ENCODE assay signal across 30 cellular contexts in the genomic region with DNA sequence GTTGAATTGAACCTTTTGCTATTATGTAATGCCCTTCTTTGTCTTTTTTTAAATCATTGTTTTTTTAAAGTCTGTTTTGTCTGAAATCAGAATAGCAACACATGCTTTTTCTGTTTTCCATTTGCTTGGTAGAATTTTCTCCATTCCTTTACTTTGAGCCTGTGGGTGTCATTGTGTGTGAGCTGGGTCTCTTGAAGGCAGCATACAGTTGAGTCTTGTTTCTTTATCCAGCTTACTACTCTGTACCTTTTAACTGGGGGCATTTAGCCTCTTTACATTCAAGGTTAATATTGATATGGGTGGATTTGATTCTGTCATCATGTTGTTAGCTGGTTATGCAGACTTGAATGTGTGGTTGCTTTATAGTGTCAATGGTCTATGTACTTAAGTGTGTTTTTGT.
A peak's percentile ranks its signal among the peaks of the same experiment; 100 is the strongest.
DNase-seq lines count a peak whose midpoint lies in the region; ATAC-seq, FAIRE-seq and TF ChIP-seq lines count a peak whose summit lies in the region.
"Had no signal": no experiment of that assay in that cellular context is flagged by ENCODE, and none has a peak within 500 bp of the region (broad histone marks: within the 10 kb centered on the region; RNA-seq: fewer than 3 reads in every experiment).

No MANE protein-coding gene starts in this region.

- POLR2A ChIA-PET in A549 (lab: Yijun Ruan, JAX): no interaction called here
- POLR2A ChIA-PET in HEK293 (lab: Yijun Ruan, JAX): no interaction called here

- TF ChIP-seq EP300 in A549 (IDR thresholded peaks at IDR 0.05): no peak

- H3K27ac ChIP-seq in A549 (no peak overlapping the region), HEK293 (ENCODE audit: extremely low read depth, low read depth, low read length) (no peak overlapping the region)
- H3K27ac ChIP-seq: 22Rv1; BLaER1; BLaER1 treated with 17β-estradiol and CSF1 and Interleukin-3, amounts not matched to agents 10 nM and 100 nM; C4-2B had no signal

- peak; percentile 61 for FAIRE-seq in A549 (lab: Jason Lieb, UNC)
- FAIRE-seq: A204.1, D721Med had no signal

- TF ChIP-seq RAD21 in A549 (conservative IDR thresholded peaks at IDR 0.05 in 1 of 2, IDR thresholded peaks at IDR 0.05 in 1 of 2): no peak

- intact Hi-C loops in posterior vena cava (cut with DNase I): loop anchor here in 1 of 2 donors (2.0 kb wide), 1 partner anchor 28 kb away; no protein-coding TSS in a partner anchor

- no peaks in the 10 kb centered on the region for H3K4me1 ChIP-seq in A549
- no peaks in the 10 kb centered on the region for H3K4me1 ChIP-seq in HEK293 (ENCODE audit: control insufficient read depth, insufficient read depth, low read length)
- H3K4me1 ChIP-seq: BE2C; BLaER1; BLaER1 treated with 17β-estradiol and CSF1 and Interleukin-3, amounts not matched to agents 10 nM and 100 nM; Caco-2 had no signal

- H3K36me3 ChIP-seq in HEK293 (ENCODE audit: control insufficient read depth in 2 of 2, insufficient read depth in 1 of 2, low read length in 2 of 2): no peaks in the 10 kb centered on the region
- H3K36me3 ChIP-seq: BE2C; BLaER1; BLaER1 treated with 17β-estradiol and CSF1 and Interleukin-3, amounts not matched to agents 10 nM and 100 nM had no signal

- no peak for DNase-seq in A549 (ENCODE audit: low read depth in 1 of 2, low spot score in 1 of 2)
- DNase-seq in posterior vena cava (ENCODE audit: low spot score): no peak
- no peak for DNase-seq in dedifferentiated amniotic fluid mesenchymal stem cell (ENCODE audit: extremely low spot score)
- DNase-seq: 8988T; ACHN; AML-193; BE2C; C1 segment of cervical spinal cord; Caco-2; Calu3; CD4-positive, alpha-beta memory T cell; CD4-positive, alpha-beta T cell; CD4-positive, CD25-positive, alpha-beta regulatory T cell; CD8-positive, alpha-beta memory T cell; CD8-positive, alpha-beta T cell; COR-L47; DMS 273 treated with DMSO at 0.1 percent for 48 hours; DMS153; DMS53; DMS79; DMS79 treated with DMSO at 0.1 percent for 48 hours; DND-41; EL had no signal

- CTCF ChIA-PET in A549 (lab: Yijun Ruan, JAX): interaction anchor here (0.5 to 0.6 kb wide), 2 partner anchors 79 to 1192 kb away, joined by 3 read pairs; no protein-coding TSS in a partner anchor
- CTCF ChIA-PET in HEK293 (lab: Yijun Ruan, JAX): no interaction called here

- TF ChIP-seq POLR2A in A549 (IDR thresholded peaks at IDR 0.05; ENCODE audit: low read length): no peak

- no peak for ATAC-seq in A549
- ATAC-seq: CD8-positive, alpha-beta T cell had no signal

- peaks cover 20% of the 10 kb centered on the region for H3K9me3 ChIP-seq in A549
- no peaks in the 10 kb centered on the region for H3K9me3 ChIP-seq in HEK293 (ENCODE audit: control insufficient read depth, insufficient read depth, low read depth, low read length)
- H3K9me3 ChIP-seq: BE2C, Caco-2 had no signal

- H3K4me2 ChIP-seq in A549: no peak overlapping the region
- H3K4me2 ChIP-seq: BLaER1; BLaER1 treated with 17β-estradiol and CSF1 and Interleukin-3, amounts not matched to agents 10 nM and 100 nM had no signal

- H3K4me3 ChIP-seq in A549 (no peak overlapping the region), HEK293 (ENCODE audit: low read depth, low read length) (no peak overlapping the region)
- H3K4me3 ChIP-seq: BLaER1; BLaER1 treated with 17β-estradiol and CSF1 and Interleukin-3, amounts not matched to agents 10 nM and 100 nM had no signal

- TF ChIP-seq CTCF in A549 (IDR thresholded peaks at IDR 0.05) (no peak), HEK293 (tag by site-specific recombination; IDR thresholded peaks at IDR 0.05) (no peak)

TF ChIP-seq in A549, 52 proteins besides CTCF, POLR2A, EP300 and RAD21:
- TF ChIP-seq ESRRA (IDR thresholded peaks at IDR 0.05; ENCODE audit: borderline replicate concordance, low read length) (no peak), ZSCAN20 (CRISPR knock-in tag; IDR thresholded peaks at IDR 0.05) (no peak), CHD2 (IDR thresholded peaks at IDR 0.05; ENCODE audit: low read length, partially characterized antibody) (no peak), HOXA7 (CRISPR knock-in tag; IDR thresholded peaks at IDR 0.05) (no peak), HOXB5 (CRISPR knock-in tag; IDR thresholded peaks at IDR 0.05) (no peak)
- TF ChIP-seq, protein P1, sequence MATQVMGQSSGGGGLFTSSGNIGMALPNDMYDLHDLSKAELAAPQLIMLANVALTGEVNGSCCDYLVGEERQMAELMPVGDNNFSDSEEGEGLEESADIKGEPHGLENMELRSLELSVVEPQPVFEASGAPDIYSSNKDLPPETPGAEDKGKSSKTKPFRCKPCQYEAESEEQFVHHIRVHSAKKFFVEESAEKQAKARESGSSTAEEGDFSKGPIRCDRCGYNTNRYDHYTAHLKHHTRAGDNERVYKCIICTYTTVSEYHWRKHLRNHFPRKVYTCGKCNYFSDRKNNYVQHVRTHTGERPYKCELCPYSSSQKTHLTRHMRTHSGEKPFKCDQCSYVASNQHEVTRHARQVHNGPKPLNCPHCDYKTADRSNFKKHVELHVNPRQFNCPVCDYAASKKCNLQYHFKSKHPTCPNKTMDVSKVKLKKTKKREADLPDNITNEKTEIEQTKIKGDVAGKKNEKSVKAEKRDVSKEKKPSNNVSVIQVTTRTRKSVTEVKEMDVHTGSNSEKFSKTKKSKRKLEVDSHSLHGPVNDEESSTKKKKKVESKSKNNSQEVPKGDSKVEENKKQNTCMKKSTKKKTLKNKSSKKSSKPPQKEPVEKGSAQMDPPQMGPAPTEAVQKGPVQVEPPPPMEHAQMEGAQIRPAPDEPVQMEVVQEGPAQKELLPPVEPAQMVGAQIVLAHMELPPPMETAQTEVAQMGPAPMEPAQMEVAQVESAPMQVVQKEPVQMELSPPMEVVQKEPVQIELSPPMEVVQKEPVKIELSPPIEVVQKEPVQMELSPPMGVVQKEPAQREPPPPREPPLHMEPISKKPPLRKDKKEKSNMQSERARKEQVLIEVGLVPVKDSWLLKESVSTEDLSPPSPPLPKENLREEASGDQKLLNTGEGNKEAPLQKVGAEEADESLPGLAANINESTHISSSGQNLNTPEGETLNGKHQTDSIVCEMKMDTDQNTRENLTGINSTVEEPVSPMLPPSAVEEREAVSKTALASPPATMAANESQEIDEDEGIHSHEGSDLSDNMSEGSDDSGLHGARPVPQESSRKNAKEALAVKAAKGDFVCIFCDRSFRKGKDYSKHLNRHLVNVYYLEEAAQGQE (IDR thresholded peaks at IDR 0.05): no peak
- TF ChIP-seq, protein P2, sequence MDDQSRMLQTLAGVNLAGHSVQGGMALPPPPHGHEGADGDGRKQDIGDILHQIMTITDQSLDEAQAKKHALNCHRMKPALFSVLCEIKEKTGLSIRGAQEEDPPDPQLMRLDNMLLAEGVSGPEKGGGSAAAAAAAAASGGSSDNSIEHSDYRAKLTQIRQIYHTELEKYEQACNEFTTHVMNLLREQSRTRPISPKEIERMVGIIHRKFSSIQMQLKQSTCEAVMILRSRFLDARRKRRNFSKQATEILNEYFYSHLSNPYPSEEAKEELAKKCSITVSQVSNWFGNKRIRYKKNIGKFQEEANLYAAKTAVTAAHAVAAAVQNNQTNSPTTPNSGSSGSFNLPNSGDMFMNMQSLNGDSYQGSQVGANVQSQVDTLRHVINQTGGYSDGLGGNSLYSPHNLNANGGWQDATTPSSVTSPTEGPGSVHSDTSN (IDR thresholded peaks at IDR 0.05): no peak

TF ChIP-seq in HEK293, 187 proteins besides CTCF, POLR2A, EP300 and RAD21:
- TF ChIP-seq ZFHX2 (tag by site-specific recombination; conservative IDR thresholded peaks at IDR 0.05): no peak
- TF ChIP-seq ZNF529 (tag by site-specific recombination; IDR thresholded peaks at IDR 0.05; ENCODE audit: insufficient replicate concordance): peak; percentile 87
- TF ChIP-seq, protein P3, sequence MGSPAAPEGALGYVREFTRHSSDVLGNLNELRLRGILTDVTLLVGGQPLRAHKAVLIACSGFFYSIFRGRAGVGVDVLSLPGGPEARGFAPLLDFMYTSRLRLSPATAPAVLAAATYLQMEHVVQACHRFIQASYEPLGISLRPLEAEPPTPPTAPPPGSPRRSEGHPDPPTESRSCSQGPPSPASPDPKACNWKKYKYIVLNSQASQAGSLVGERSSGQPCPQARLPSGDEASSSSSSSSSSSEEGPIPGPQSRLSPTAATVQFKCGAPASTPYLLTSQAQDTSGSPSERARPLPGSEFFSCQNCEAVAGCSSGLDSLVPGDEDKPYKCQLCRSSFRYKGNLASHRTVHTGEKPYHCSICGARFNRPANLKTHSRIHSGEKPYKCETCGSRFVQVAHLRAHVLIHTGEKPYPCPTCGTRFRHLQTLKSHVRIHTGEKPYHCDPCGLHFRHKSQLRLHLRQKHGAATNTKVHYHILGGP (tag by site-specific recombination; IDR thresholded peaks at IDR 0.05): no peak
- peak; percentile 70 for TF ChIP-seq TRIM28 (IDR thresholded peaks at IDR 0.05; ENCODE audit: borderline replicate concordance, low read length)
- TF ChIP-seq ZNF10 (tag by site-specific recombination; IDR thresholded peaks at IDR 0.05): no peak
- peak; percentile 94 for TF ChIP-seq SETDB1 (IDR thresholded peaks at IDR 0.05; ENCODE audit: insufficient read length, low read length)
- TF ChIP-seq ZNF785 (tag by site-specific recombination; IDR thresholded peaks at IDR 0.05): no peak
